In genomic region chr13:98158172-98158907, GRCh38 we compare ENCODE assay signal across 21 cellular contexts. TPM values are rescaled to one million over a fixed set of nuclear protein-coding genes. Genes with fewer than 3 reads are reported as not detected.
"Had no signal": no experiment of that assay in that cellular context is flagged by ENCODE, and none has a peak within 500 bp of the region (broad histone marks: within the 10 kb centered on the region; RNA-seq: fewer than 3 reads in every experiment).

No MANE protein-coding gene starts in this region.

- H3K27me3 ChIP-seq: colonic mucosa, transverse colon had no signal

- H3K9me3 ChIP-seq: colonic mucosa, lower lobe of right lung, neutrophil, transverse colon had no signal

- H3K4me3 Mint-ChIP-seq: activated CD8-positive, alpha-beta T cell treated with anti-CD3 and anti-CD28 coated beads for 36 hours; activated naive CD4-positive, alpha-beta T cell treated with anti-CD3 and anti-CD28 coated beads, Interleukin-2, amount 50 U/mL, for 24 hours; activated T-cell treated with anti-CD3 and anti-CD28 coated beads, Interleukin-2, amount 50 U/mL, for 4 hours; naive thymus-derived CD4-positive, alpha-beta T cell; stimulated activated naive B cell treated with anti-CD40 and anti-IgM and Interleukin-4, amounts not matched to agents 10 μg/mL and 1 μg/mL and 100 μg/mL, for 72 hours; T-helper 1 cell treated with Interleukin-12 subunit alpha and Interleukin-12 subunit beta and Interleukin-4 antibody, amounts not matched to agents 30 μg/mL and 1 μg/mL, for 36 hours had no signal

- H3K36me3 ChIP-seq: colonic mucosa, lower lobe of right lung, neutrophil, transverse colon had no signal

- H3K9me3 Mint-ChIP-seq: activated CD8-positive, alpha-beta T cell treated with anti-CD3 and anti-CD28 coated beads for 36 hours; activated naive CD4-positive, alpha-beta T cell treated with anti-CD3 and anti-CD28 coated beads, Interleukin-2, amount 50 U/mL, for 24 hours; activated T-cell treated with anti-CD3 and anti-CD28 coated beads, Interleukin-2, amount 50 U/mL, for 4 hours; T-helper 1 cell treated with Interleukin-12 subunit alpha and Interleukin-12 subunit beta and Interleukin-4 antibody, amounts not matched to agents 30 μg/mL and 1 μg/mL, for 36 hours had no signal

- H3K4me1 Mint-ChIP-seq: activated naive CD4-positive, alpha-beta T cell treated with anti-CD3 and anti-CD28 coated beads, Interleukin-2, amount 50 U/mL, for 24 hours; naive thymus-derived CD4-positive, alpha-beta T cell; stimulated activated naive B cell treated with anti-CD40 and anti-IgM and Interleukin-4, amounts not matched to agents 10 μg/mL and 1 μg/mL and 100 μg/mL, for 72 hours had no signal

- H3K27ac ChIP-seq: colonic mucosa, lower lobe of right lung, neutrophil, transverse colon had no signal

- H3K27ac Mint-ChIP-seq: activated CD8-positive, alpha-beta T cell treated with anti-CD3 and anti-CD28 coated beads for 36 hours; activated naive CD4-positive, alpha-beta T cell treated with anti-CD3 and anti-CD28 coated beads, Interleukin-2, amount 50 U/mL, for 24 hours; naive thymus-derived CD4-positive, alpha-beta T cell; stimulated activated naive B cell treated with anti-CD40 and anti-IgM and Interleukin-4, amounts not matched to agents 10 μg/mL and 1 μg/mL and 100 μg/mL, for 72 hours; T-helper 1 cell treated with Interleukin-12 subunit alpha and Interleukin-12 subunit beta and Interleukin-4 antibody, amounts not matched to agents 30 μg/mL and 1 μg/mL, for 36 hours had no signal

- H3K36me3 Mint-ChIP-seq: activated naive CD4-positive, alpha-beta T cell treated with anti-CD3 and anti-CD28 coated beads, Interleukin-2, amount 50 U/mL, for 24 hours; naive thymus-derived CD4-positive, alpha-beta T cell; stimulated activated naive B cell treated with anti-CD40 and anti-IgM and Interleukin-4, amounts not matched to agents 10 μg/mL and 1 μg/mL and 100 μg/mL, for 72 hours had no signal

- DNase-seq: activated CD4-positive, alpha-beta T cell treated with anti-CD3 and anti-CD28 coated beads for 4 hours; activated CD8-positive, alpha-beta T cell treated with anti-CD3 and anti-CD28 coated beads for 36 hours; activated effector memory CD4-positive, alpha-beta T cell treated with anti-CD3 and anti-CD28 coated beads, Interleukin-2, amount 50 U/mL, for 16 hours; activated T-cell treated with anti-CD3 and anti-CD28 coated beads, Interleukin-2, amount 50 U/mL, for 4 hours; central memory CD4-positive, alpha-beta T cell; colonic mucosa; hypothalamus; kidney glomerular epithelial cell; lower lobe of right lung; naive thymus-derived CD4-positive, alpha-beta T cell; retina; stimulated activated CD4-positive, alpha-beta T cell treated with anti-CD3 and anti-CD28 coated beads, Interleukin-15, amount 100 ng/mL, for 24 hours; stimulated activated CD4-positive, alpha-beta T cell treated with anti-CD3 and anti-CD28 coated beads, Interleukin-4, amount 100 ng/mL, for 1 hour; stimulated activated naive B cell treated with anti-CD40 and anti-IgM and Interleukin-4, amounts not matched to agents 10 μg/mL and 1 μg/mL and 100 μg/mL, for 72 hours; transverse colon had no signal

- H3K4me1 ChIP-seq: colonic mucosa, transverse colon had no signal

- ATAC-seq: activated CD8-positive, alpha-beta T cell treated with anti-CD3 and anti-CD28 coated beads for 36 hours; activated T-cell treated with anti-CD3 and anti-CD28 coated beads, Interleukin-2, amount 50 U/mL, for 4 hours; esophagus mucosa; naive thymus-derived CD4-positive, alpha-beta T cell; stimulated activated naive B cell treated with anti-CD40 and anti-IgM and Interleukin-4, amounts not matched to agents 10 μg/mL and 1 μg/mL and 100 μg/mL, for 72 hours had no signal

- H3K4me3 ChIP-seq: colonic mucosa, lower lobe of right lung, transverse colon had no signal

RNA-seq across cellular contexts. Expression of gene RNF113B, which starts 18.7 kb away (rescaled TPM):
- total RNA-seq: activated CD8-positive, alpha-beta T cell treated with anti-CD3 and anti-CD28 coated beads for 36 hours; activated T-cell treated with anti-CD3 and anti-CD28 coated beads, Interleukin-2, amount 50 U/mL, for 4 hours; colonic mucosa; esophagus mucosa; lower lobe of right lung; naive thymus-derived CD4-positive, alpha-beta T cell; skeletal muscle tissue; subcutaneous adipose tissue; transverse colon had no signal
- polyA plus RNA-seq: naive thymus-derived CD4-positive, alpha-beta T cell had no signal
